Comparison of ENCODE assay signal across 1 cellular context in genomic region chr11:2902784-2903671, GRCh38.
TF ChIP-seq lines count a peak whose summit lies in the region.

No MANE protein-coding gene starts in this region.

TF ChIP-seq in HepG2, 621 proteins besides CTCF, POLR2A, EP300 and RAD21 (continued from another document and continues in another):
- TF ChIP-seq THAP9 (CRISPR knock-in tag; IDR thresholded peaks at IDR 0.05; ENCODE audit: borderline replicate concordance) (no peak), ZNF275 (CRISPR knock-in tag; IDR thresholded peaks at IDR 0.05; ENCODE audit: borderline replicate concordance) (no peak), LBX2 (CRISPR knock-in tag; IDR thresholded peaks at IDR 0.05; ENCODE audit: borderline replicate concordance) (no peak), HHEX (CRISPR knock-in tag; IDR thresholded peaks at IDR 0.05) (no peak), SAFB2 (CRISPR knock-in tag; IDR thresholded peaks at IDR 0.05; ENCODE audit: borderline replicate concordance, low read depth) (peak; percentile 94; the same call in 1 of the 2 replicates), ZNF768 (CRISPR knock-in tag; IDR thresholded peaks at IDR 0.05) (peak; percentile 51), KAT8 (CRISPR knock-in tag; IDR thresholded peaks at IDR 0.05) (0 out of 2 replicates have a peak, but pooled peaks have one; percentile 53), ATF3 (CRISPR knock-in tag; IDR thresholded peaks at IDR 0.05) (peak; percentile 64), ZNF441 (CRISPR knock-in tag; IDR thresholded peaks at IDR 0.05; ENCODE audit: borderline replicate concordance) (peak; percentile 18; the same call in 1 of the 2 replicates), PPARG (CRISPR knock-in tag; conservative IDR thresholded peaks at IDR 0.05) (no peak), ZFY (CRISPR knock-in tag; IDR thresholded peaks at IDR 0.05) (peak; percentile 53), ZNF777 (CRISPR knock-in tag; IDR thresholded peaks at IDR 0.05) (no peak; the same call in 1 of the 2 replicates), HNRNPL (IDR thresholded peaks at IDR 0.05; ENCODE audit: low read depth, low read length) (peak; percentile 87), ZZZ3 (CRISPR knock-in tag; IDR thresholded peaks at IDR 0.05; ENCODE audit: borderline replicate concordance) (peak; percentile 57; the same call in 1 of the 2 replicates), ZNF331 (CRISPR knock-in tag; IDR thresholded peaks at IDR 0.05) (peak; percentile 19; the same call in 1 of the 2 replicates), RFXAP (CRISPR knock-in tag; IDR thresholded peaks at IDR 0.05; ENCODE audit: borderline replicate concordance) (0 out of 2 replicates have a peak, but pooled peaks have one; percentile 16), TAF1 (CRISPR knock-in tag; IDR thresholded peaks at IDR 0.05) (peak; percentile 44; the same call in 1 of the 2 replicates), SOX13 (IDR thresholded peaks at IDR 0.05) (0 out of 2 replicates have a peak, but pooled peaks have one; percentile 16), SOX13 (CRISPR knock-in tag; conservative IDR thresholded peaks at IDR 0.05 in 1 of 2, IDR thresholded peaks at IDR 0.05 in 1 of 2) (no peak), FLYWCH1 (CRISPR knock-in tag; IDR thresholded peaks at IDR 0.05) (no peak), SKI (IDR thresholded peaks at IDR 0.05; ENCODE audit: partially characterized antibody) (peak; percentile 43), RCOR2 (CRISPR knock-in tag; IDR thresholded peaks at IDR 0.05) (0 out of 2 replicates have a peak, but pooled peaks have one; percentile 33), SPEN (CRISPR knock-in tag; IDR thresholded peaks at IDR 0.05; ENCODE audit: low read depth) (peak; percentile 24; the same call in 1 of the 2 replicates), GATAD1 (CRISPR knock-in tag; IDR thresholded peaks at IDR 0.05) (peak; percentile 50), ZBTB38 (CRISPR knock-in tag; IDR thresholded peaks at IDR 0.05) (peak; percentile 43), ZXDC (CRISPR knock-in tag; IDR thresholded peaks at IDR 0.05) (0 out of 2 replicates have a peak, but pooled peaks have one; percentile 59), RFX1 (IDR thresholded peaks at IDR 0.05) (no peak), RBAK (CRISPR knock-in tag; IDR thresholded peaks at IDR 0.05) (0 out of 2 replicates have a peak, but pooled peaks have one; percentile 16), ZNF276 (CRISPR knock-in tag; IDR thresholded peaks at IDR 0.05; ENCODE audit: low read depth) (0 out of 2 replicates have a peak, but pooled peaks have one; percentile 37), SMAD1 (CRISPR knock-in tag; IDR thresholded peaks at IDR 0.05; ENCODE audit: borderline replicate concordance, low read depth) (no peak), PAXIP1 (CRISPR knock-in tag; conservative IDR thresholded peaks at IDR 0.05) (peak; percentile 57; the same call in 1 of the 2 replicates), KMT2A (CRISPR knock-in tag; IDR thresholded peaks at IDR 0.05) (peak; percentile 20; the same call in 1 of the 2 replicates), ZNF18 (CRISPR knock-in tag; IDR thresholded peaks at IDR 0.05; ENCODE audit: insufficient replicate concordance) (peak; percentile 78), POLR2AphosphoS2 (IDR thresholded peaks at IDR 0.05; ENCODE audit: low read depth, low read length) (no peak), ZNF598 (CRISPR knock-in tag; IDR thresholded peaks at IDR 0.05; ENCODE audit: borderline replicate concordance) (peak; percentile 72; the same call in 1 of the 2 replicates), KLF16 (CRISPR knock-in tag; IDR thresholded peaks at IDR 0.05) (peak in 1 of 2 experiments; percentile 50; a peak in 1 of 4 replicates), CHD2 (IDR thresholded peaks at IDR 0.05; ENCODE audit: low read depth, low read length) (no peak), ZFX (CRISPR knock-in tag; IDR thresholded peaks at IDR 0.05; ENCODE audit: low read depth) (peak; percentile 58), MXI1 (IDR thresholded peaks at IDR 0.05; ENCODE audit: borderline replicate concordance, low read depth, low read length) (peak; percentile 64; the same call in 1 of the 3 replicates), ZNF543 (CRISPR knock-in tag; IDR thresholded peaks at IDR 0.05) (peak; percentile 64; the same call in 1 of the 2 replicates), RBM22 (optimal IDR thresholded peaks at IDR 0.05; ENCODE audit: low read length) (peak; percentile 45), ZNF124 (CRISPR knock-in tag; IDR thresholded peaks at IDR 0.05) (no peak), ZBED4 (CRISPR knock-in tag; IDR thresholded peaks at IDR 0.05; ENCODE audit: borderline replicate concordance) (no peak; the same call in 1 of the 2 replicates), AGO2 (optimal IDR thresholded peaks at IDR 0.05; ENCODE audit: low read depth, low read length) (peak; percentile 45), KDM2A (CRISPR knock-in tag; IDR thresholded peaks at IDR 0.05; ENCODE audit: borderline replicate concordance, low read depth) (peak; percentile 51; the same call in 1 of the 2 replicates)
